20 cellular contexts compared by ENCODE assay signal in genomic region chr2:50591642-50592041, GRCh38.
DNase-seq lines count a peak whose midpoint lies in the region; ATAC-seq and TF ChIP-seq lines count a peak whose summit lies in the region.
"Had no signal": no experiment of that assay in that cellular context is flagged by ENCODE, and none has a peak within 500 bp of the region (broad histone marks: within the 10 kb centered on the region; RNA-seq: fewer than 3 reads in every experiment).

No MANE protein-coding gene starts in this region.

- H3K4me1 ChIP-seq in right cardiac atrium (ENCODE audit: control insufficient read depth, insufficient read depth, low read length) (no peaks in the 10 kb centered on the region), psoas muscle (no peaks in the 10 kb centered on the region)
- no peaks in the 10 kb centered on the region for H3K4me1 ChIP-seq in CD8-positive, alpha-beta T cell (ENCODE audit: insufficient read depth, low read length)
- H3K4me1 ChIP-seq: breast epithelium, lower lobe of right lung, parathyroid adenoma, uterus had no signal

- POLR2A ChIA-PET in CD8-positive, alpha-beta T cell (lab: Charles Lee) = no interaction called here

- H3K4me3 ChIP-seq in MG63 = no peak overlapping the region
- no peak overlapping the region for H3K4me3 ChIP-seq in dorsolateral prefrontal cortex
- H3K4me3 ChIP-seq in right cardiac atrium (ENCODE audit: low read length) = no peak overlapping the region
- no peak overlapping the region for H3K4me3 ChIP-seq in psoas muscle
- H3K4me3 ChIP-seq in CD8-positive, alpha-beta T cell (ENCODE audit: low read depth, low read length) = no peak overlapping the region
- H3K4me3 ChIP-seq: breast epithelium, lower lobe of right lung, uterus had no signal

- H3K36me3 ChIP-seq in MG63 (no peaks in the 10 kb centered on the region), psoas muscle (ENCODE audit: insufficient read depth in 1 of 2, low read depth in 1 of 2) (no peaks in the 10 kb centered on the region)
- H3K36me3 ChIP-seq in CD8-positive, alpha-beta T cell (ENCODE audit: insufficient read depth, low read length) = no peaks in the 10 kb centered on the region
- H3K36me3 ChIP-seq: breast epithelium, lower lobe of right lung, uterus had no signal

- 49% methylated on average over 11 of the region's 11 CpGs for WGBS in right cardiac atrium
- WGBS in psoas muscle, 3 donors = 34 to 52% (median 52%) methylated on average over 11 of the region's 11 CpGs

- no peak overlapping the region for H3K27ac Mint-ChIP-seq in CD8-positive, alpha-beta T cell
- H3K27ac Mint-ChIP-seq: activated CD4-positive, alpha-beta memory T cell treated with anti-CD3 and anti-CD28 coated beads for 36 hours; CD4-positive, alpha-beta T cell had no signal

- in situ Hi-C loops in GM13976 (cut with MboI; ENCODE audit: low sequenced_read_pairs, unreplicated experiment) = no loop called here

- H3K27me3 Mint-ChIP-seq in CD8-positive, alpha-beta T cell (ENCODE audit: low read depth) = no peaks in the 10 kb centered on the region
- H3K27me3 Mint-ChIP-seq: activated CD4-positive, alpha-beta memory T cell treated with anti-CD3 and anti-CD28 coated beads for 36 hours; CD4-positive, alpha-beta T cell had no signal

- intact Hi-C loops in dorsolateral prefrontal cortex (cut with DNase I) = no loop called here
- intact Hi-C loops in right cardiac atrium (cut with DNase I) = no loop called here
- intact Hi-C loops in psoas muscle (cut with DNase I) = no loop called here
- intact Hi-C loops in CD8-positive, alpha-beta T cell (cut with DNase I, micrococcal nuclease) = no loop called here

- H3K9me3 ChIP-seq in MG63 (no peaks in the 10 kb centered on the region), right cardiac atrium (ENCODE audit: control insufficient read depth, low read length) (no peaks in the 10 kb centered on the region), psoas muscle (no peaks in the 10 kb centered on the region)
- no peaks in the 10 kb centered on the region for H3K9me3 ChIP-seq in CD8-positive, alpha-beta T cell (ENCODE audit: low read length)
- H3K9me3 ChIP-seq: breast epithelium, lower lobe of right lung, uterus had no signal

- CTCF ChIA-PET in CD8-positive, alpha-beta T cell (lab: Charles Lee) = no interaction called here

- H3K27ac ChIP-seq in dorsolateral prefrontal cortex (peak overlapping the region in 9 of 59 donors; percentile 5 to 66 (median 45)), right cardiac atrium (ENCODE audit: low read length) (no peak overlapping the region), psoas muscle (no peak overlapping the region)
- no peak overlapping the region for H3K27ac ChIP-seq in CD8-positive, alpha-beta T cell (ENCODE audit: low read depth, low read length)
- H3K27ac ChIP-seq: breast epithelium, lower lobe of right lung, parathyroid adenoma, uterus had no signal

- ATAC-seq in right cardiac atrium (peak; percentile 98), psoas muscle (peak in 1 of 4 donors; percentile 21)
- no peak for ATAC-seq in CD8-positive, alpha-beta T cell
- ATAC-seq: HepG2, lower lobe of right lung had no signal

- H3K36me3 Mint-ChIP-seq in CD8-positive, alpha-beta T cell = no peaks in the 10 kb centered on the region
- H3K36me3 Mint-ChIP-seq: activated CD4-positive, alpha-beta memory T cell treated with anti-CD3 and anti-CD28 coated beads for 36 hours had no signal

- H3K9me3 Mint-ChIP-seq in CD8-positive, alpha-beta T cell = peaks cover 4% of the 10 kb centered on the region
- H3K9me3 Mint-ChIP-seq: activated CD4-positive, alpha-beta memory T cell treated with anti-CD3 and anti-CD28 coated beads for 36 hours; CD4-positive, alpha-beta T cell had no signal

- no peak overlapping the region for H3K4me3 Mint-ChIP-seq in CD8-positive, alpha-beta T cell
- H3K4me3 Mint-ChIP-seq: activated CD4-positive, alpha-beta memory T cell treated with anti-CD3 and anti-CD28 coated beads for 36 hours; CD4-positive, alpha-beta T cell had no signal

- DNase-seq in MG63 (peak; percentile 51), dorsolateral prefrontal cortex (peak in 7 of 10 donors; percentile 31 to 73 (median 48)), right cardiac atrium (peak; percentile 82 to 86 (median 84)), psoas muscle (peak; percentile 20 to 59), GM13976 (ENCODE audit: low spot score) (no peak), SHP77 treated with DMSO at 0.1 percent for 48 hours (lab: John Stamatoyannopoulos, UW) (no peak), SW 1271 (lab: John Stamatoyannopoulos, UW) (no peak)
- DNase-seq in CD8-positive, alpha-beta T cell = no peak
- DNase-seq: activated CD4-positive, alpha-beta memory T cell treated with anti-CD3 and anti-CD28 coated beads for 36 hours; activated naive CD4-positive, alpha-beta T cell treated with anti-CD3 and anti-CD28 coated beads, Interleukin-2, amount 50 U/mL, for 16 hours; activated T-cell treated with anti-CD3 and anti-CD28 coated beads for 4 hours; CD4-positive, alpha-beta T cell; DMS79; lower lobe of right lung; NCI-H1417 treated with DMSO at 0.1 percent for 48 hours; NCI-H526 treated with DMSO at 0.1 percent for 48 hours had no signal

- TF ChIP-seq CTCF in dorsolateral prefrontal cortex (IDR thresholded peaks at IDR 0.05 in 54 of 56, conservative IDR thresholded peaks at IDR 0.05 in 2 of 56; ENCODE audit: low read depth in 1 of 56, partially characterized antibody in 56 of 56) = no peak
- TF ChIP-seq CTCF in psoas muscle (IDR thresholded peaks at IDR 0.05) = no peak
- no peak for TF ChIP-seq CTCF in GM13976 (IDR thresholded peaks at IDR 0.05; ENCODE audit: borderline replicate concordance, control extremely low read depth, extremely low read depth, insufficient read depth, missing control alignments)
- no peak for TF ChIP-seq CTCF in CD8-positive, alpha-beta T cell (IDR thresholded peaks at IDR 0.05)

- no peaks in the 10 kb centered on the region for H3K27me3 ChIP-seq in MG63
- H3K27me3 ChIP-seq in dorsolateral prefrontal cortex = no peaks in the 10 kb centered on the region
- H3K27me3 ChIP-seq in right cardiac atrium (ENCODE audit: control insufficient read depth, insufficient read depth) = no peaks in the 10 kb centered on the region
- H3K27me3 ChIP-seq in psoas muscle (ENCODE audit: insufficient read depth in 3 of 3, low read length in 2 of 3) = no peaks in the 10 kb centered on the region
- H3K27me3 ChIP-seq in CD8-positive, alpha-beta T cell (ENCODE audit: insufficient read depth, low read length) = no peaks in the 10 kb centered on the region
- H3K27me3 ChIP-seq: breast epithelium, uterus had no signal

- no peaks in the 10 kb centered on the region for H3K4me1 Mint-ChIP-seq in CD8-positive, alpha-beta T cell (ENCODE audit: low read depth)

Comparison
In these comparisons a context has a peak if more than half of its experiments do, and no peak if none do; other contexts are left out.
1. DNase-seq: peak in MG63 (single experiment), dorsolateral prefrontal cortex (7 of 10), right cardiac atrium (3 of 3) and psoas muscle (2 of 2); none in GM13976 (single experiment), SHP77 treated with DMSO at 0.1 percent for 48 hours (single experiment), CD8-positive, alpha-beta T cell (0 of 7) and SW 1271 (0 of 2).